Comparison of ENCODE assay signal across 14 cellular contexts in genomic region chr14:95471526-95472304, GRCh38. TPM values are rescaled to one million over a fixed set of nuclear protein-coding genes. Genes with fewer than 3 reads are reported as not detected.
DNase-seq lines count a peak whose midpoint lies in the region; ATAC-seq, FAIRE-seq and TF ChIP-seq lines count a peak whose summit lies in the region.
"Had no signal": no experiment of that assay in that cellular context is flagged by ENCODE, and none has a peak within 500 bp of the region (broad histone marks: within the 10 kb centered on the region; RNA-seq: fewer than 3 reads in every experiment).

No MANE protein-coding gene starts in this region.

- peak overlapping the region; percentile 72 for H3K27ac Mint-ChIP-seq in CD4-positive, alpha-beta T cell

- ATAC-seq in CD4-positive, alpha-beta T cell (ENCODE audit: poor library complexity) = no peak
- peak; percentile 70 for ATAC-seq in Right ventricle myocardium superior (ENCODE audit: poor library complexity)
- no peak for ATAC-seq in HG02973 (IDR thresholded peaks at IDR 0.05; ENCODE audit: unreplicated experiment)
- ATAC-seq: body of pancreas had no signal

- no peaks in the 10 kb centered on the region for H3K27me3 Mint-ChIP-seq in CD4-positive, alpha-beta T cell

- H3K4me1 Mint-ChIP-seq in CD4-positive, alpha-beta T cell (ENCODE audit: low read depth) = peaks cover 54% of the 10 kb centered on the region

- 77 to 83% methylated on average over 10 of the region's 10 CpGs for WGBS in sigmoid colon, 2 donors

- TF ChIP-seq CTCF in CD4-positive, alpha-beta T cell (IDR thresholded peaks at IDR 0.05) = no peak
- TF ChIP-seq CTCF in sigmoid colon (IDR thresholded peaks at IDR 0.05) = no peak

- TF ChIP-seq EP300 in sigmoid colon (IDR thresholded peaks at IDR 0.05) = no peak

- H3K9me3 Mint-ChIP-seq in CD4-positive, alpha-beta T cell = no peaks in the 10 kb centered on the region

- no peak for FAIRE-seq in frontal cortex (lab: Jason Lieb, UNC)
- no peak for FAIRE-seq in H54 (lab: Jason Lieb, UNC)
- FAIRE-seq: keratinocyte had no signal

- CTCF ChIA-PET in CD4-positive, alpha-beta T cell (lab: Charles Lee) = interaction anchor here (0.8 kb wide), 1 partner anchor 56 kb away, joined by 3 read pairs; no protein-coding TSS in a partner anchor

- TF ChIP-seq POLR2A in sigmoid colon (IDR thresholded peaks at IDR 0.05) (no peak), H54 (IDR thresholded peaks at IDR 0.05; ENCODE audit: low read depth, low read length) (no peak)

- intact Hi-C loops in CD4-positive, alpha-beta T cell (cut with DNase I, micrococcal nuclease) = no loop called here
- intact Hi-C loops in Right ventricle myocardium superior (cut with DNase I) (no loop called here), sigmoid colon (cut with DNase I) (no loop called here)

- H3K9me3 ChIP-seq in CD4-positive, alpha-beta T cell (ENCODE audit: control insufficient read depth, low read length) = no peaks in the 10 kb centered on the region
- no peaks in the 10 kb centered on the region for H3K9me3 ChIP-seq in sigmoid colon
- H3K9me3 ChIP-seq: body of pancreas had no signal

- no peaks in the 10 kb centered on the region for H3K27me3 ChIP-seq in CD4-positive, alpha-beta T cell (ENCODE audit: control insufficient read depth, insufficient read depth, low read length)
- no peaks in the 10 kb centered on the region for H3K27me3 ChIP-seq in sigmoid colon
- H3K27me3 ChIP-seq: body of pancreas had no signal

- H3K4me3 Mint-ChIP-seq in CD4-positive, alpha-beta T cell = no peak overlapping the region

- H3K36me3 Mint-ChIP-seq in CD4-positive, alpha-beta T cell (ENCODE audit: low read depth) = peaks cover 87% of the 10 kb centered on the region

- no peak for DNase-seq in CD4-positive, alpha-beta T cell
- DNase-seq in NCI-H524 treated with DMSO at 0.1 percent for 48 hours (lab: John Stamatoyannopoulos, UW) (peak; percentile 39), Right ventricle myocardium superior (peak; percentile 74), sigmoid colon (no peak), frontal cortex (ENCODE audit: low spot score in 2 of 2) (no peak), H54 (ENCODE audit: insufficient read length, low spot score) (no peak), GF-D8 (lab: John Stamatoyannopoulos, UW) (no peak)
- DNase-seq: body of pancreas; DMS153; effector CD4-positive, alpha-beta T cell; NCI-H146; NCI-H748 treated with DMSO at 0.1 percent for 48 hours had no signal

- POLR2A ChIA-PET in CD4-positive, alpha-beta T cell (lab: Charles Lee) = interaction anchor here (0.6 to 3.6 kb wide), 5 partner anchors 8 to 63 kb away, joined by 3 to 18 read pairs (median 3); partner anchors contain the start of genes GLRX5 and SYNE3

- no peak overlapping the region for H3K4me3 ChIP-seq in sigmoid colon
- H3K4me3 ChIP-seq: body of pancreas had no signal

- H3K4me1 ChIP-seq in sigmoid colon = peaks cover 0 to 31% (median 22%) of the 10 kb centered on the region in 4 donors
- H3K4me1 ChIP-seq: body of pancreas had no signal

- H3K36me3 ChIP-seq in sigmoid colon = peaks cover 0 to 8% (median 1%) of the 10 kb centered on the region in 4 donors

- H3K27ac ChIP-seq in CD4-positive, alpha-beta T cell (ENCODE audit: low read depth, low read length) = no peak overlapping the region
- H3K27ac ChIP-seq in sigmoid colon = peak overlapping the region in 3 of 4 donors; percentile 3 to 53 (median 17)
- H3K27ac ChIP-seq: body of pancreas had no signal

RNA-seq across cellular contexts. Expression of gene SYNE3, which starts 44.7 kb away (rescaled TPM):
- 10 to 100 TPM; 29.4 to 31.4 TPM for total RNA-seq in CD4-positive, alpha-beta T cell
- total RNA-seq in Right ventricle myocardium superior (15.1 TPM), sigmoid colon (10 to 100 TPM in 2 of 4 donors, 1 to 10 TPM in 2; 5.6 to 11.8 (median 9.9) TPM), frontal cortex (1.2 TPM)
- polyA plus RNA-seq in sigmoid colon = 1 to 10 TPM in 2 of 3 donors, under 1 TPM in 1; 0.69 to 6.3 (median 1.8) TPM

Comparison
In these comparisons a context has a peak if more than half of its experiments do, and no peak if none do; other contexts are left out.
1. DNase-seq: peak in NCI-H524 treated with DMSO at 0.1 percent for 48 hours (single experiment) and Right ventricle myocardium superior (single experiment); none in CD4-positive, alpha-beta T cell (0 of 10), sigmoid colon (single experiment), frontal cortex (0 of 2), H54 (single experiment) and GF-D8 (single experiment).